ENCODE assay signal across 1 cellular context in genomic region chr22:39486951-39487825, GRCh38.
TF ChIP-seq lines count a peak whose summit lies in the region.

No MANE protein-coding gene starts in this region.

TF ChIP-seq in K562, 482 proteins besides CTCF, POLR2A, EP300 and RAD21:
- TF ChIP-seq NRF1 (conservative IDR thresholded peaks at IDR 0.05 in 1 of 2, IDR thresholded peaks at IDR 0.05 in 1 of 2) (0 out of 4 replicates have a peak, but pooled peaks of 1 of the 2 experiments have one; percentile 26), CTBP1 (IDR thresholded peaks at IDR 0.05; ENCODE audit: borderline replicate concordance) (0 out of 2 replicates have a peak, but pooled peaks have one; percentile 25), GTF2E2 (tag; IDR thresholded peaks at IDR 0.05) (no peak), POLR2G (IDR thresholded peaks at IDR 0.05; ENCODE audit: low read depth, low read length) (peak; percentile 20; the same call in 1 of the 2 replicates), OTX1 (CRISPR knock-in tag; IDR thresholded peaks at IDR 0.05) (no peak)
